In the genomic region with DNA sequence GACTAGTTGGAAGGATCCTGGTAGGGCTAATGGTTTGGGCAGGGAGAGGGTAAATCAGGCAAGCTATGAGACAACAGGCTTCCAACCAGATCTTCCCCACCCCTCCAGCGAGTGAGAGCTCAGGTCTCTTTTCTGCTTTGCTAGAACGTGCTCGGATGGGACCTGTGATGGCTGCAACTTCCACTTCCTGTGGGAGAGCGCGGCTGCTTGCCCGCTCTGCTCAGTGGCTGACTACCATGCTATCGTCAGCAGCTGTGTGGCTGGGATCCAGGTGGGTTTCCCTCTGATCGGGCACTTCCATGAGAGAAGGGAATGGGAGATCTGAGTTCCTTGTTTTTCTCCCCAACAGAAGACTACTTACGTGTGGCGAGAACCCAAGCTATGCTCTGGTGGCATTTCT, we compare ENCODE assay signal across 2 cellular contexts.
TF ChIP-seq lines count a peak whose summit lies in the region.

No MANE protein-coding gene starts in this region.

TF ChIP-seq in K562, 482 proteins besides CTCF, POLR2A, EP300 and RAD21:
- TF ChIP-seq CEBPG (CRISPR knock-in tag; IDR thresholded peaks at IDR 0.05) (no peak), CEBPG (tag; conservative IDR thresholded peaks at IDR 0.05 in 1 of 2, IDR thresholded peaks at IDR 0.05 in 1 of 2) (no peak), KDM1A (IDR thresholded peaks at IDR 0.05) (no peak), ETV1 (tag; conservative IDR thresholded peaks at IDR 0.05; ENCODE audit: low read depth) (no peak), CHD1 (IDR thresholded peaks at IDR 0.05; ENCODE audit: low read length) (no peak), FOS (IDR thresholded peaks at IDR 0.05; ENCODE audit: extremely low read depth, insufficient read length) (no peak), WHSC1 (IDR thresholded peaks at IDR 0.05; ENCODE audit: low read length) (no peak), TBP (optimal IDR thresholded peaks at IDR 0.05; ENCODE audit: low read depth, low read length) (no peak), CREM (IDR thresholded peaks at IDR 0.05; ENCODE audit: low read depth) (no peak), GATAD2A (IDR thresholded peaks at IDR 0.05) (no peak), NCOA4 (IDR thresholded peaks at IDR 0.05; ENCODE audit: partially characterized antibody) (no peak), ZBTB8A (IDR thresholded peaks at IDR 0.05; ENCODE audit: partially characterized antibody) (no peak), LARP7 (IDR thresholded peaks at IDR 0.05) (no peak), ZNF124 (CRISPR knock-in tag; IDR thresholded peaks at IDR 0.05) (no peak), RBBP5 (IDR thresholded peaks at IDR 0.05; ENCODE audit: borderline replicate concordance, insufficient read depth, low read length, poor library complexity, severe bottlenecking) (no peak), COPS2 (conservative IDR thresholded peaks at IDR 0.05) (no peak)
- TF ChIP-seq, protein P1, sequence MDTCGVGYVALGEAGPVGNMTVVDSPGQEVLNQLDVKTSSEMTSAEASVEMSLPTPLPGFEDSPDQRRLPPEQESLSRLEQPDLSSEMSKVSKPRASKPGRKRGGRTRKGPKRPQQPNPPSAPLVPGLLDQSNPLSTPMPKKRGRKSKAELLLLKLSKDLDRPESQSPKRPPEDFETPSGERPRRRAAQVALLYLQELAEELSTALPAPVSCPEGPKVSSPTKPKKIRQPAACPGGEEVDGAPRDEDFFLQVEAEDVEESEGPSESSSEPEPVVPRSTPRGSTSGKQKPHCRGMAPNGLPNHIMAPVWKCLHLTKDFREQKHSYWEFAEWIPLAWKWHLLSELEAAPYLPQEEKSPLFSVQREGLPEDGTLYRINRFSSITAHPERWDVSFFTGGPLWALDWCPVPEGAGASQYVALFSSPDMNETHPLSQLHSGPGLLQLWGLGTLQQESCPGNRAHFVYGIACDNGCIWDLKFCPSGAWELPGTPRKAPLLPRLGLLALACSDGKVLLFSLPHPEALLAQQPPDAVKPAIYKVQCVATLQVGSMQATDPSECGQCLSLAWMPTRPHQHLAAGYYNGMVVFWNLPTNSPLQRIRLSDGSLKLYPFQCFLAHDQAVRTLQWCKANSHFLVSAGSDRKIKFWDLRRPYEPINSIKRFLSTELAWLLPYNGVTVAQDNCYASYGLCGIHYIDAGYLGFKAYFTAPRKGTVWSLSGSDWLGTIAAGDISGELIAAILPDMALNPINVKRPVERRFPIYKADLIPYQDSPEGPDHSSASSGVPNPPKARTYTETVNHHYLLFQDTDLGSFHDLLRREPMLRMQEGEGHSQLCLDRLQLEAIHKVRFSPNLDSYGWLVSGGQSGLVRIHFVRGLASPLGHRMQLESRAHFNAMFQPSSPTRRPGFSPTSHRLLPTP (IDR thresholded peaks at IDR 0.05; ENCODE audit: borderline replicate concordance, extremely low read depth, insufficient read length) = no peak
- TF ChIP-seq, protein P2, sequence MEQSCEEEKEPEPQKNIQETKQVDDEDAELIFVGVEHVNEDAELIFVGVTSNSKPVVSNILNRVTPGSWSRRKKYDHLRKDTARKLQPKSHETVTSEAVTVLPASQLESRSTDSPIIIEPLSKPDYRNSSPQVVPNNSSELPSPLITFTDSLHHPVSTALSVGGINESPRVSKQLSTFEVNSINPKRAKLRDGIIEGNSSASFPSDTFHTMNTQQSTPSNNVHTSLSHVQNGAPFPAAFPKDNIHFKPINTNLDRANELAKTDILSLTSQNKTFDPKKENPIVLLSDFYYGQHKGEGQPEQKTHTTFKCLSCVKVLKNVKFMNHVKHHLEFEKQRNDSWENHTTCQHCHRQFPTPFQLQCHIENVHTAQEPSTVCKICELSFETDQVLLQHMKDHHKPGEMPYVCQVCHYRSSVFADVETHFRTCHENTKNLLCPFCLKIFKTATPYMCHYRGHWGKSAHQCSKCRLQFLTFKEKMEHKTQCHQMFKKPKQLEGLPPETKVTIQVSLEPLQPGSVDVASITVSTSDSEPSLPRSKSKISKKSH (CRISPR knock-in tag; IDR thresholded peaks at IDR 0.05) = no peak
TF ChIP-seq in K562: peak in this region for 0.

TF ChIP-seq in SK-N-SH, 30 proteins besides CTCF, POLR2A, EP300 and RAD21:
- TF ChIP-seq TEAD4 (IDR thresholded peaks at IDR 0.05; ENCODE audit: borderline replicate concordance, insufficient read depth) = no peak
- no peak for TF ChIP-seq FOXJ3 (CRISPR knock-in tag; IDR thresholded peaks at IDR 0.05)
- TF ChIP-seq GATA2 (CRISPR knock-in tag; IDR thresholded peaks at IDR 0.05) = no peak
- TF ChIP-seq, protein P3, sequence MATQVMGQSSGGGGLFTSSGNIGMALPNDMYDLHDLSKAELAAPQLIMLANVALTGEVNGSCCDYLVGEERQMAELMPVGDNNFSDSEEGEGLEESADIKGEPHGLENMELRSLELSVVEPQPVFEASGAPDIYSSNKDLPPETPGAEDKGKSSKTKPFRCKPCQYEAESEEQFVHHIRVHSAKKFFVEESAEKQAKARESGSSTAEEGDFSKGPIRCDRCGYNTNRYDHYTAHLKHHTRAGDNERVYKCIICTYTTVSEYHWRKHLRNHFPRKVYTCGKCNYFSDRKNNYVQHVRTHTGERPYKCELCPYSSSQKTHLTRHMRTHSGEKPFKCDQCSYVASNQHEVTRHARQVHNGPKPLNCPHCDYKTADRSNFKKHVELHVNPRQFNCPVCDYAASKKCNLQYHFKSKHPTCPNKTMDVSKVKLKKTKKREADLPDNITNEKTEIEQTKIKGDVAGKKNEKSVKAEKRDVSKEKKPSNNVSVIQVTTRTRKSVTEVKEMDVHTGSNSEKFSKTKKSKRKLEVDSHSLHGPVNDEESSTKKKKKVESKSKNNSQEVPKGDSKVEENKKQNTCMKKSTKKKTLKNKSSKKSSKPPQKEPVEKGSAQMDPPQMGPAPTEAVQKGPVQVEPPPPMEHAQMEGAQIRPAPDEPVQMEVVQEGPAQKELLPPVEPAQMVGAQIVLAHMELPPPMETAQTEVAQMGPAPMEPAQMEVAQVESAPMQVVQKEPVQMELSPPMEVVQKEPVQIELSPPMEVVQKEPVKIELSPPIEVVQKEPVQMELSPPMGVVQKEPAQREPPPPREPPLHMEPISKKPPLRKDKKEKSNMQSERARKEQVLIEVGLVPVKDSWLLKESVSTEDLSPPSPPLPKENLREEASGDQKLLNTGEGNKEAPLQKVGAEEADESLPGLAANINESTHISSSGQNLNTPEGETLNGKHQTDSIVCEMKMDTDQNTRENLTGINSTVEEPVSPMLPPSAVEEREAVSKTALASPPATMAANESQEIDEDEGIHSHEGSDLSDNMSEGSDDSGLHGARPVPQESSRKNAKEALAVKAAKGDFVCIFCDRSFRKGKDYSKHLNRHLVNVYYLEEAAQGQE (IDR thresholded peaks at IDR 0.05; ENCODE audit: low read depth, low read length) = no peak
- TF ChIP-seq NRF1 (IDR thresholded peaks at IDR 0.05; ENCODE audit: low read depth, low read length) = no peak
- TF ChIP-seq EZH2phosphoT487 (IDR thresholded peaks at IDR 0.05; ENCODE audit: borderline replicate concordance, low read depth) = no peak
- TF ChIP-seq, protein P4, sequence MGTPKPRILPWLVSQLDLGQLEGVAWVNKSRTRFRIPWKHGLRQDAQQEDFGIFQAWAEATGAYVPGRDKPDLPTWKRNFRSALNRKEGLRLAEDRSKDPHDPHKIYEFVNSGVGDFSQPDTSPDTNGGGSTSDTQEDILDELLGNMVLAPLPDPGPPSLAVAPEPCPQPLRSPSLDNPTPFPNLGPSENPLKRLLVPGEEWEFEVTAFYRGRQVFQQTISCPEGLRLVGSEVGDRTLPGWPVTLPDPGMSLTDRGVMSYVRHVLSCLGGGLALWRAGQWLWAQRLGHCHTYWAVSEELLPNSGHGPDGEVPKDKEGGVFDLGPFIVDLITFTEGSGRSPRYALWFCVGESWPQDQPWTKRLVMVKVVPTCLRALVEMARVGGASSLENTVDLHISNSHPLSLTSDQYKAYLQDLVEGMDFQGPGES (IDR thresholded peaks at IDR 0.05; ENCODE audit: low read depth, low read length) = no peak
- no peak for TF ChIP-seq FOSL2 (IDR thresholded peaks at IDR 0.05; ENCODE audit: borderline replicate concordance, low read depth)
- TF ChIP-seq MEF2A (IDR thresholded peaks at IDR 0.05; ENCODE audit: borderline replicate concordance, low read depth) = no peak
- no peak for TF ChIP-seq YY1 (IDR thresholded peaks at IDR 0.05; ENCODE audit: low read depth)
- TF ChIP-seq FOXM1 (IDR thresholded peaks at IDR 0.05; ENCODE audit: low read depth) = no peak
- TF ChIP-seq, protein P5, sequence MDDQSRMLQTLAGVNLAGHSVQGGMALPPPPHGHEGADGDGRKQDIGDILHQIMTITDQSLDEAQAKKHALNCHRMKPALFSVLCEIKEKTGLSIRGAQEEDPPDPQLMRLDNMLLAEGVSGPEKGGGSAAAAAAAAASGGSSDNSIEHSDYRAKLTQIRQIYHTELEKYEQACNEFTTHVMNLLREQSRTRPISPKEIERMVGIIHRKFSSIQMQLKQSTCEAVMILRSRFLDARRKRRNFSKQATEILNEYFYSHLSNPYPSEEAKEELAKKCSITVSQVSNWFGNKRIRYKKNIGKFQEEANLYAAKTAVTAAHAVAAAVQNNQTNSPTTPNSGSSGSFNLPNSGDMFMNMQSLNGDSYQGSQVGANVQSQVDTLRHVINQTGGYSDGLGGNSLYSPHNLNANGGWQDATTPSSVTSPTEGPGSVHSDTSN (IDR thresholded peaks at IDR 0.05) = no peak
- no peak for TF ChIP-seq TCF12 (IDR thresholded peaks at IDR 0.05)
